8 cellular contexts compared by ENCODE assay signal in genomic region chr10:73910764-73911552, GRCh38. TPM values are rescaled to one million over a fixed set of nuclear protein-coding genes. Genes with fewer than 3 reads are reported as not detected.
DNase-seq lines count a peak whose midpoint lies in the region; ATAC-seq, FAIRE-seq and TF ChIP-seq lines count a peak whose summit lies in the region.

TSS of gene PLAU (plus strand) at chr10:73911132. CDS start at chr10:73911556, 424 bp downstream.

- ATAC-seq in K562 (peak; percentile 81), HG02763 (IDR thresholded peaks at IDR 0.05; ENCODE audit: unreplicated experiment) (no peak)

- no peak within 1 kb of the TSS for H3K9ac ChIP-seq in SK-N-MC (ENCODE audit: insufficient read length)
- peak within 1 kb of the TSS; percentile 47 to 90; a peak in 3 of 4 replicates for H3K9ac ChIP-seq in K562 (ENCODE audit: insufficient read depth in 1 of 2, low read depth in 2 of 2, low read length in 2 of 2)

- in situ Hi-C loops in K562 (cut with MboI), result no loop called here

- no peaks in the 10 kb centered on the region for H3K9me3 ChIP-seq in HEK293 (ENCODE audit: control insufficient read depth, insufficient read depth, low read depth, low read length)
- H3K9me3 ChIP-seq in SK-N-MC (ENCODE audit: low read depth, low read length), result no peaks in the 10 kb centered on the region
- H3K9me3 ChIP-seq in K562 (replicated peaks; ENCODE audit: control insufficient read depth, insufficient read depth, low read depth, low read length), result no peaks in the 10 kb centered on the region

- no peak for TF ChIP-seq EP300 in K562 (IDR thresholded peaks at IDR 0.05; ENCODE audit: low read length)

- TF ChIP-seq CTCF in HEK293 (tag by site-specific recombination; IDR thresholded peaks at IDR 0.05) (peak; percentile 50), K562 (IDR thresholded peaks at IDR 0.05 in 2 of 3, conservative IDR thresholded peaks at IDR 0.05 in 1 of 3; ENCODE audit: insufficient read depth in 2 of 3, low read depth in 1 of 3, low read length in 3 of 3) (peak in 1 of 3 experiments; percentile 2; a peak in 1 of 6 replicates)

- TF ChIP-seq RAD21 in K562 (CRISPR knock-in tag; conservative IDR thresholded peaks at IDR 0.05 in 1 of 2, IDR thresholded peaks at IDR 0.05 in 1 of 2), result no peak

- 2% methylated on average over 44 of the region's 74 CpGs for WGBS in K562 (ENCODE audit: insufficient coverage, low coverage, missing lambda C conversion rate)

- peak within 1 kb of the TSS; percentile 35 for H3K4me3 ChIP-seq in HEK293 (ENCODE audit: low read depth, low read length)
- H3K4me3 ChIP-seq in SK-N-MC, result peak within 1 kb of the TSS; percentile 71
- peak within 1 kb of the TSS; percentile 47 for H3K4me3 ChIP-seq in K562
- peak within 1 kb of the TSS; percentile 61 to 88 (median 72) for H3K4me3 ChIP-seq in skin epidermis

- TF ChIP-seq POLR2A in K562 (conservative IDR thresholded peaks at IDR 0.05), result 0 out of 2 replicates have a peak, but pooled peaks have one; percentile 31

- no peak for FAIRE-seq in K562 (lab: Jason Lieb, UNC)

- H3K27me3 ChIP-seq in K562 (ENCODE audit: control insufficient read depth in 2 of 2, insufficient read depth in 2 of 2, low read length in 2 of 2), result no peaks in the 10 kb centered on the region; a peak in 1 of 5 replicates

- BruUV-seq in K562 (replicated peaks; lab: Mats Ljungman, UMichigan), result no TSS peak

- H3K4me1 ChIP-seq in HEK293 (ENCODE audit: control insufficient read depth, insufficient read depth, low read length) (no peaks in the 10 kb centered on the region), K562 (replicated peaks in 1 of 2; ENCODE audit: control insufficient read depth in 2 of 2, insufficient read depth in 2 of 2, low read length in 2 of 2) (peaks cover 25 to 38% of the 10 kb centered on the region in 2 experiments)

- CTCF ChIA-PET in HEK293 (lab: Yijun Ruan, JAX), result interaction anchor here (1.0 kb wide), 1 partner anchor 26 kb away, joined by 5 read pairs; no protein-coding TSS in a partner anchor
- CTCF ChIA-PET in K562 (lab: Yijun Ruan, JAX; ENCODE audit: low intra/inter-chr PET ratio), result no interaction called here

- no peaks in the 10 kb centered on the region for H3K9me1 ChIP-seq in K562 (ENCODE audit: control insufficient read depth, insufficient read depth, low read length)

- peak; percentile 48 for DNase-seq in COLO668 (lab: John Stamatoyannopoulos, UW; ENCODE audit: unreplicated experiment)
- DNase-seq in SK-N-MC (ENCODE audit: low read depth, low spot score), result no peak
- DNase-seq in K562 (ENCODE audit: extremely low read depth in 1 of 4, low spot score in 3 of 4), result peak; percentile 67 to 86 (median 77)
- DNase-seq in iPS-NIHi11 (ENCODE audit: low spot score), result peak; percentile 89
- no peak for DNase-seq in GM19240 (ENCODE audit: insufficient read length, low spot score)

- H3K27ac ChIP-seq in HEK293 (ENCODE audit: extremely low read depth, low read depth, low read length), result no peak within 1 kb of the TSS; the same call in 1 of the 2 replicates
- no peak within 1 kb of the TSS for H3K27ac ChIP-seq in SK-N-MC
- peak within 1 kb of the TSS; percentile 2; the same call in 1 of the 3 replicates for H3K27ac ChIP-seq in K562 (ENCODE audit: extremely low read depth, low read depth, low read length)
- H3K27ac ChIP-seq in skin epidermis, result peak within 1 kb of the TSS; percentile 33 to 94 (median 88)

- intact Hi-C loops in K562 (cut with micrococcal nuclease), result no loop called here

- H4K20me1 ChIP-seq in K562 (replicated peaks; ENCODE audit: control insufficient read depth, insufficient read depth, low read length), result no peaks in the 10 kb centered on the region

- POLR2A ChIA-PET in HEK293 (lab: Yijun Ruan, JAX), result no interaction called here
- POLR2A ChIA-PET in K562 (lab: Yijun Ruan, JAX), result interaction anchor here (0.6 to 1.7 kb wide), 10 partner anchors 9 to 195 kb away, joined by 3 to 6 read pairs (median 4); partner anchors contain the start of gene VCL

- peak within 1 kb of the TSS; percentile 85 for H2AFZ ChIP-seq in K562 (ENCODE audit: low read depth, low read length)

- no peaks in the 10 kb centered on the region for H3K79me2 ChIP-seq in K562 (ENCODE audit: control insufficient read depth, insufficient read depth, low read length)

- H3K4me2 ChIP-seq in K562 (ENCODE audit: insufficient read depth, low read length), result peak within 1 kb of the TSS; percentile 78

- H3K36me3 ChIP-seq in HEK293 (ENCODE audit: control insufficient read depth in 2 of 2, insufficient read depth in 1 of 2, low read length in 2 of 2) (no peaks in the 10 kb centered on the region), SK-N-MC (ENCODE audit: insufficient read depth, low read length) (no peaks in the 10 kb centered on the region), K562 (ENCODE audit: control insufficient read depth, insufficient read depth, low read length) (peaks cover 6% of the 10 kb centered on the region; the same call in 1 of the 3 replicates)

TF ChIP-seq in HEK293, 187 proteins besides CTCF, POLR2A, EP300 and RAD21 (continues in another document):
- peak; percentile 20; the same call in 1 of the 2 replicates for TF ChIP-seq KLF17 (tag by site-specific recombination; IDR thresholded peaks at IDR 0.05)
- TF ChIP-seq ZFP3 (tag by site-specific recombination; IDR thresholded peaks at IDR 0.05; ENCODE audit: low read depth), result no peak
- no peak for TF ChIP-seq ZNF223 (tag by site-specific recombination; IDR thresholded peaks at IDR 0.05)
- TF ChIP-seq ZBTB17 (tag by site-specific recombination; IDR thresholded peaks at IDR 0.05), result peak; percentile 31
- no peak for TF ChIP-seq ZNF785 (tag by site-specific recombination; IDR thresholded peaks at IDR 0.05)
- TF ChIP-seq ZNF155 (tag by site-specific recombination; IDR thresholded peaks at IDR 0.05), result no peak
- peak; percentile 53; the same call in 1 of the 2 replicates for TF ChIP-seq ZNF423 (tag by site-specific recombination; IDR thresholded peaks at IDR 0.05)
- TF ChIP-seq ZNF292 (tag by site-specific recombination; IDR thresholded peaks at IDR 0.05; ENCODE audit: borderline replicate concordance, low read depth), result no peak
- 0 out of 2 replicates have a peak, but pooled peaks have one; percentile 49 for TF ChIP-seq ZNF660 (tag by site-specific recombination; IDR thresholded peaks at IDR 0.05)

TF ChIP-seq in K562, 482 proteins besides CTCF, POLR2A, EP300 and RAD21 (continues in another document):
- TF ChIP-seq CBX2 (IDR thresholded peaks at IDR 0.05; ENCODE audit: insufficient read depth, low read length, poor library complexity, severe bottlenecking) (no peak), PBX2 (CRISPR knock-in tag; IDR thresholded peaks at IDR 0.05; ENCODE audit: low read depth) (no peak), PBX2 (tag; conservative IDR thresholded peaks at IDR 0.05; ENCODE audit: low read depth) (no peak), NONO (IDR thresholded peaks at IDR 0.05; ENCODE audit: low read depth in 2 of 2, low read length in 1 of 2) (peak; percentile 66 to 79; a peak in 3 of 4 replicates), ZNF175 (CRISPR knock-in tag; IDR thresholded peaks at IDR 0.05; ENCODE audit: low read depth) (0 out of 2 replicates have a peak, but pooled peaks have one; percentile 20), THRB (CRISPR knock-in tag; conservative IDR thresholded peaks at IDR 0.05) (no peak), CBFA2T3 (IDR thresholded peaks at IDR 0.05) (no peak)

RNA-seq across cellular contexts. Expression of gene PLAU, which starts in this region (rescaled TPM):
- 2.8 and 5.6 TPM in 2 replicates for total RNA-seq in K562 (2011; cell fraction: chromatin; rRNA removed; ENCODE audit: low replicate concordance)
- 4.2 and 6.7 TPM in 2 replicates for total RNA-seq in K562 (2011; cell fraction: nucleolus; rRNA removed)
- 4.4 and 4.9 TPM in 2 replicates for total RNA-seq in K562 (2011; cell fraction: nucleoplasm; rRNA removed)
- total RNA-seq in K562 (2014; rRNA removed) (2.1 and 2.9 TPM in 2 replicates), K562 (2014; rRNA removed; fragmentation: Illumina TruSeq; extraction: Trizol) (3.2 and 3.3 TPM in 2 replicates), K562 (2015; rRNA removed; fragmentation: Illumina TruSeq; extraction: Trizol) (16.9 and 17.5 TPM in 2 replicates), K562 (2021) (4.1 and 4.4 TPM in 2 replicates)
- polyA plus RNA-seq in K562 (2011; rRNA removed) (3.4 and 5.8 TPM in 2 replicates), K562 (2014; fragmentation: Illumina TruSeq; extraction: Trizol) (4.6 and 4.9 TPM in 2 replicates), K562 (2014; fragmentation: Nextera tagmentation; extraction: Ambion mirVana) (1 to 10 TPM; 2.3 to 2.5 TPM), K562 (2014; rRNA removed) (2.6 and 4.2 TPM in 2 replicates)
- 3.7 and 8.0 TPM in 2 replicates for polyA plus RNA-seq in K562 (2011; cell fraction: cytosol; rRNA removed)
- polyA plus RNA-seq in K562 (2011; cell fraction: nucleus; rRNA removed), result 11.6 and 17.7 TPM in 2 replicates
- polyA plus RNA-seq in K562 (2012), result 11.2 and 47.9 TPM in 2 replicates
- 2.6 and 3.6 TPM in 2 replicates for polyA minus RNA-seq in K562 (2011; rRNA and poly(A)+ RNA removed)
- 1.6 and 4.6 TPM in 2 replicates for polyA minus RNA-seq in K562 (2011; cell fraction: cytosol; rRNA and poly(A)+ RNA removed)
- polyA minus RNA-seq in K562 (2011; cell fraction: nucleus; rRNA and poly(A)+ RNA removed), result 1.6 and 3.4 TPM in 2 replicates

Comparison
In these comparisons a context has a peak if more than half of its experiments do, and no peak if none do; other contexts are left out.
1. DNase-seq: peak in COLO668 (single experiment), K562 (4 of 4) and iPS-NIHi11 (single experiment); none in SK-N-MC (single experiment) and GM19240 (single experiment).
2. H3K27ac ChIP-seq: peak in K562 (single experiment) and skin epidermis (21 of 21); none in HEK293 (single experiment) and SK-N-MC (single experiment).
3. Peak in every context shown above with its lines, with median percentiles within 50 percentile points of each other: H3K4me3 ChIP-seq.